Comparison of ENCODE assay signal across 18 cellular contexts in genomic region chr1:39147099-39148025, GRCh38. TPM values are rescaled to one million over a fixed set of nuclear protein-coding genes. Genes with fewer than 3 reads are reported as not detected.
DNase-seq lines count a peak whose midpoint lies in the region; ATAC-seq, FAIRE-seq and TF ChIP-seq lines count a peak whose summit lies in the region.
"Had no signal": no experiment of that assay in that cellular context is flagged by ENCODE, and none has a peak within 500 bp of the region (broad histone marks: within the 10 kb centered on the region; RNA-seq: fewer than 3 reads in every experiment).

No MANE protein-coding gene starts in this region.

- no peak overlapping the region for H2AFZ ChIP-seq in K562 (ENCODE audit: low read depth, low read length)

- H3K9ac ChIP-seq in K562 (ENCODE audit: insufficient read depth in 1 of 2, low read depth in 2 of 2, low read length in 2 of 2): no peak overlapping the region

- CTCF ChIA-PET in K562 (lab: Yijun Ruan, JAX; ENCODE audit: low intra/inter-chr PET ratio): interaction anchor here (0.6 kb wide), 1 partner anchor 73 kb away, joined by 4 read pairs; no protein-coding TSS in a partner anchor

- H3K9me3 ChIP-seq in K562 (replicated peaks; ENCODE audit: control insufficient read depth, insufficient read depth, low read depth, low read length) (no peaks in the 10 kb centered on the region), uterus (no peaks in the 10 kb centered on the region)
- H3K9me3 ChIP-seq: A549 had no signal

- H3K9me1 ChIP-seq in K562 (ENCODE audit: control insufficient read depth, insufficient read depth, low read length): no peaks in the 10 kb centered on the region

- no peaks in the 10 kb centered on the region for H3K36me3 ChIP-seq in K562 (ENCODE audit: control insufficient read depth, insufficient read depth, low read length)
- H3K36me3 ChIP-seq in uterus: no peaks in the 10 kb centered on the region

- DNase-seq in natural killer cell (no peak), K562 (ENCODE audit: extremely low read depth in 1 of 4, low spot score in 3 of 4) (no peak), mesothelial cell of epicardium (ENCODE audit: low spot score in 2 of 2, unreplicated experiment in 2 of 2) (no peak), uterus (no peak), ACHN (no peak), GM03348 (ENCODE audit: low spot score) (no peak)
- DNase-seq in natural killer cell treated with Interleukin-12 subunit alpha and Interleukin-12 subunit beta and Interleukin-15 and Interleukin-18, amount 100 ng/mL, for 72 hours (ENCODE audit: low spot score): no peak
- DNase-seq: AML-193; CD8-positive, alpha-beta memory T cell; GF-D8; H7; MV-4-11; NCI-H1417 treated with DMSO at 0.1 percent for 48 hours; NCI-H2029 treated with DMSO at 0.1 percent for 48 hours; NCI-H510A had no signal

- H3K27ac Mint-ChIP-seq in natural killer cell (no peak overlapping the region), mesothelial cell of epicardium (peak overlapping the region; percentile 8)
- peak overlapping the region in 1 of 2 donors; percentile 39 for H3K27ac Mint-ChIP-seq in natural killer cell treated with Interleukin-12 subunit alpha and Interleukin-12 subunit beta and Interleukin-15 and Interleukin-18, amount 100 ng/mL, for 72 hours
- H3K27ac Mint-ChIP-seq: CD8-positive, alpha-beta memory T cell; IgD-negative memory B cell had no signal

- H3K27ac ChIP-seq in K562 (ENCODE audit: extremely low read depth, low read depth, low read length): no peak overlapping the region
- no peak overlapping the region for H3K27ac ChIP-seq in uterus

- in situ Hi-C loops in K562 (cut with MboI): no loop called here
- in situ Hi-C loops in ACHN (cut with HindIII; ENCODE audit: low pct_ligation_motif_present, low pct_unique_long_range_greater_than_20kb, low sequenced_read_pairs): no loop called here

- intact Hi-C loops in natural killer cell (cut with micrococcal nuclease): no loop called here
- intact Hi-C loops in K562 (cut with micrococcal nuclease): no loop called here
- intact Hi-C loops in uterus (cut with DNase I; ENCODE audit: low total_unique reads): no loop called here

- FAIRE-seq in K562 (lab: Jason Lieb, UNC): no peak
- FAIRE-seq: A549 had no signal

- TF ChIP-seq CTCF in natural killer cell (IDR thresholded peaks at IDR 0.05) (peak; percentile 12), K562 (IDR thresholded peaks at IDR 0.05 in 2 of 3, conservative IDR thresholded peaks at IDR 0.05 in 1 of 3; ENCODE audit: insufficient read depth in 2 of 3, low read depth in 1 of 3, low read length in 3 of 3) (no peak), mesothelial cell of epicardium (IDR thresholded peaks at IDR 0.05; ENCODE audit: unreplicated experiment) (no peak), uterus (IDR thresholded peaks at IDR 0.05) (no peak)

- TF ChIP-seq POLR2A in K562 (conservative IDR thresholded peaks at IDR 0.05): no peak
- no peak for TF ChIP-seq POLR2A in uterus (IDR thresholded peaks at IDR 0.05)

- H3K4me3 Mint-ChIP-seq in natural killer cell (no peak overlapping the region), mesothelial cell of epicardium (no peak overlapping the region)
- no peak overlapping the region for H3K4me3 Mint-ChIP-seq in natural killer cell treated with Interleukin-12 subunit alpha and Interleukin-12 subunit beta and Interleukin-15 and Interleukin-18, amount 100 ng/mL, for 72 hours
- H3K4me3 Mint-ChIP-seq: CD8-positive, alpha-beta memory T cell; IgD-negative memory B cell had no signal

- WGBS in K562 (ENCODE audit: insufficient coverage, low coverage, missing lambda C conversion rate): 59% methylated on average over 3 of the region's 3 CpGs

- H3K4me1 Mint-ChIP-seq in natural killer cell (no peaks in the 10 kb centered on the region), mesothelial cell of epicardium (peaks cover 15% of the 10 kb centered on the region)
- H3K4me1 Mint-ChIP-seq in natural killer cell treated with Interleukin-12 subunit alpha and Interleukin-12 subunit beta and Interleukin-15 and Interleukin-18, amount 100 ng/mL, for 72 hours (ENCODE audit: low read depth in 2 of 2): peaks cover 0 to 11% of the 10 kb centered on the region in 2 donors
- H3K4me1 Mint-ChIP-seq: CD8-positive, alpha-beta memory T cell had no signal

- peaks cover 2% of the 10 kb centered on the region; the same call in 1 of the 3 replicates for H3K79me2 ChIP-seq in K562 (ENCODE audit: control insufficient read depth, insufficient read depth, low read length)

- H3K27me3 ChIP-seq in K562 (ENCODE audit: control insufficient read depth in 2 of 2, insufficient read depth in 2 of 2, low read length in 2 of 2) (no peaks in the 10 kb centered on the region), uterus (no peaks in the 10 kb centered on the region)

- no peak for TF ChIP-seq RAD21 in K562 (CRISPR knock-in tag; conservative IDR thresholded peaks at IDR 0.05 in 1 of 2, IDR thresholded peaks at IDR 0.05 in 1 of 2)

- BruUV-seq in K562 (replicated peaks; lab: Mats Ljungman, UMichigan): no TSS peak

- POLR2A ChIA-PET in K562 (lab: Yijun Ruan, JAX): interaction anchor here (0.6 to 1.0 kb wide), 2 partner anchors 10 to 1276 kb away, joined by 3 to 4 read pairs; no protein-coding TSS in a partner anchor

- ATAC-seq in natural killer cell (no peak), K562 (no peak), HG03460 (IDR thresholded peaks at IDR 0.05; ENCODE audit: unreplicated experiment) (no peak)
- no peak for ATAC-seq in natural killer cell treated with Interleukin-12 subunit alpha and Interleukin-12 subunit beta and Interleukin-15 and Interleukin-18, amount 100 ng/mL, for 72 hours
- ATAC-seq: A549 had no signal

- H3K27me3 Mint-ChIP-seq in natural killer cell (ENCODE audit: low read depth in 2 of 2) (peaks cover 12 to 24% of the 10 kb centered on the region in 2 donors), mesothelial cell of epicardium (ENCODE audit: low read depth) (no peaks in the 10 kb centered on the region)
- peaks cover 25 to 32% of the 10 kb centered on the region in 2 donors for H3K27me3 Mint-ChIP-seq in natural killer cell treated with Interleukin-12 subunit alpha and Interleukin-12 subunit beta and Interleukin-15 and Interleukin-18, amount 100 ng/mL, for 72 hours
- H3K27me3 Mint-ChIP-seq: IgD-negative memory B cell had no signal

- TF ChIP-seq EP300 in K562 (IDR thresholded peaks at IDR 0.05; ENCODE audit: low read length): no peak

- 0 out of 2 replicates have a peak, but pooled peaks cover 3% of the 10 kb centered on the region for H4K20me1 ChIP-seq in K562 (replicated peaks; ENCODE audit: control insufficient read depth, insufficient read depth, low read length)

- H3K9me3 Mint-ChIP-seq in natural killer cell (no peaks in the 10 kb centered on the region), mesothelial cell of epicardium (no peaks in the 10 kb centered on the region)
- no peaks in the 10 kb centered on the region for H3K9me3 Mint-ChIP-seq in natural killer cell treated with Interleukin-12 subunit alpha and Interleukin-12 subunit beta and Interleukin-15 and Interleukin-18, amount 100 ng/mL, for 72 hours
- H3K9me3 Mint-ChIP-seq: CD8-positive, alpha-beta memory T cell had no signal

- H3K36me3 Mint-ChIP-seq in natural killer cell (no peaks in the 10 kb centered on the region), mesothelial cell of epicardium (no peaks in the 10 kb centered on the region)
- H3K36me3 Mint-ChIP-seq in natural killer cell treated with Interleukin-12 subunit alpha and Interleukin-12 subunit beta and Interleukin-15 and Interleukin-18, amount 100 ng/mL, for 72 hours: no peaks in the 10 kb centered on the region
- H3K36me3 Mint-ChIP-seq: IgD-negative memory B cell had no signal

- H3K4me3 ChIP-seq in K562 (no peak overlapping the region), uterus (no peak overlapping the region)
- H3K4me3 ChIP-seq: A549 had no signal

- no peak overlapping the region for H3K4me2 ChIP-seq in K562 (ENCODE audit: insufficient read depth, low read length)
- H3K4me2 ChIP-seq: A549 had no signal

- peaks cover 4 to 8% of the 10 kb centered on the region in 2 experiments; a peak in 4 of 5 replicates for H3K4me1 ChIP-seq in K562 (replicated peaks in 1 of 2; ENCODE audit: control insufficient read depth in 2 of 2, insufficient read depth in 2 of 2, low read length in 2 of 2)
- H3K4me1 ChIP-seq in uterus: peaks cover 0 to 6% of the 10 kb centered on the region in 2 donors

TF ChIP-seq in K562, 482 proteins besides CTCF, POLR2A, EP300 and RAD21 (continues in another document):
- peak in 1 of 2 experiments; percentile 72; a peak in 2 of 4 replicates for TF ChIP-seq HDAC1 (IDR thresholded peaks at IDR 0.05)
- peak; percentile 11 for TF ChIP-seq HNRNPK (IDR thresholded peaks at IDR 0.05; ENCODE audit: low read depth, low read length, poor library complexity, severe bottlenecking)
- TF ChIP-seq ZNF551 (CRISPR knock-in tag; IDR thresholded peaks at IDR 0.05): no peak
- TF ChIP-seq POLR3G (IDR thresholded peaks at IDR 0.05; ENCODE audit: extremely low read depth, insufficient read length, insufficient replicate concordance): no peak
- TF ChIP-seq BRD9 (IDR thresholded peaks at IDR 0.05; ENCODE audit: low read depth, partially characterized antibody): peak; percentile 39
- no peak for TF ChIP-seq ZNF431 (CRISPR knock-in tag; IDR thresholded peaks at IDR 0.05)
- no peak for TF ChIP-seq TCF7L2 (IDR thresholded peaks at IDR 0.05; ENCODE audit: low read depth, low read length)

RNA-seq across cellular contexts. Expression of gene MACF1, which starts 57.1 kb away (rescaled TPM):
- 100 to 1,000 TPM; 752 to 811 (median 752) TPM for total RNA-seq in natural killer cell
- total RNA-seq in natural killer cell treated with Interleukin-12 subunit alpha and Interleukin-12 subunit beta and Interleukin-15 and Interleukin-18, amount 100 ng/mL, for 72 hours: 100 to 1,000 TPM; 370 to 514 TPM
- 567 and 1,155 TPM in 2 replicates for total RNA-seq in K562 (2011; cell fraction: chromatin; rRNA removed; ENCODE audit: low replicate concordance)
- 256 and 329 TPM in 2 replicates for total RNA-seq in K562 (2011; cell fraction: nucleolus; rRNA removed)
- total RNA-seq in K562 (2011; cell fraction: nucleoplasm; rRNA removed): 400 and 459 TPM in 2 replicates
- total RNA-seq in K562 (2014; rRNA removed): 147 and 152 TPM in 2 replicates
- 149 and 159 TPM in 2 replicates for total RNA-seq in K562 (2014; rRNA removed; fragmentation: Illumina TruSeq; extraction: Trizol)
- total RNA-seq in K562 (2015; rRNA removed; fragmentation: Illumina TruSeq; extraction: Trizol): 223 and 232 TPM in 2 replicates
- 175 and 200 TPM in 2 replicates for total RNA-seq in K562 (2021)
- 71.6 and 72.1 TPM in 2 replicates for polyA plus RNA-seq in K562 (2011; rRNA removed)
- polyA plus RNA-seq in K562 (2011; cell fraction: cytosol; rRNA removed): 35.7 and 47.7 TPM in 2 replicates
- 255 and 292 TPM in 2 replicates for polyA plus RNA-seq in K562 (2011; cell fraction: nucleus; rRNA removed)
- polyA plus RNA-seq in K562 (2012): 97.8 and 152 TPM in 2 replicates
- 99.7 and 112 TPM in 2 replicates for polyA plus RNA-seq in K562 (2014; fragmentation: Illumina TruSeq; extraction: Trizol)
- polyA plus RNA-seq in K562 (2014; fragmentation: Nextera tagmentation; extraction: Ambion mirVana): 10 to 100 TPM; 13.2 to 21.2 TPM
- polyA plus RNA-seq in K562 (2014; rRNA removed): 86.1 and 96.3 TPM in 2 replicates
- 480 TPM in 2 replicates for polyA minus RNA-seq in K562 (2011; rRNA and poly(A)+ RNA removed)
- polyA minus RNA-seq in K562 (2011; cell fraction: cytosol; rRNA and poly(A)+ RNA removed): 137 and 164 TPM in 2 replicates
- polyA minus RNA-seq in K562 (2011; cell fraction: nucleus; rRNA and poly(A)+ RNA removed): 348 and 753 TPM in 2 replicates
- total RNA-seq in mesothelial cell of epicardium: 282 to 301 TPM (median 283 TPM) in 3 replicates
- 100 to 1,000 TPM; 210 to 602 (median 573) TPM for total RNA-seq in uterus
